Comparison of ENCODE assay signal across 8 cellular contexts in genomic region chr12:11651377-11651776, GRCh38. TPM values are rescaled to one million over a fixed set of nuclear protein-coding genes. Genes with fewer than 3 reads are reported as not detected.
DNase-seq lines count a peak whose midpoint lies in the region; ATAC-seq, FAIRE-seq and TF ChIP-seq lines count a peak whose summit lies in the region.

No MANE protein-coding gene starts in this region.

- no TSS peak for BruUV-seq in HepG2 (replicated peaks; lab: Mats Ljungman, UMichigan)

- H3K9me3 Mint-ChIP-seq in activated CD4-positive, alpha-beta T cell treated with anti-CD3 and anti-CD28 coated beads, Interleukin-2, amount 10 ng/mL, durations not matched to agents 24 days and 14 days = no peaks in the 10 kb centered on the region

- TF ChIP-seq CTCF in HepG2 (CRISPR knock-in tag; IDR thresholded peaks at IDR 0.05) = no peak
- no peak for TF ChIP-seq CTCF in thoracic aorta (IDR thresholded peaks at IDR 0.05)

- POLR2A ChIA-PET in HepG2 (lab: Yijun Ruan, JAX) = no interaction called here

- FAIRE-seq in HepG2 (lab: Jason Lieb, UNC) = no peak

- H3K9me3 ChIP-seq in HepG2 (ENCODE audit: low read length) (no peaks in the 10 kb centered on the region), thoracic aorta (no peaks in the 10 kb centered on the region)

- peaks cover 43% of the 10 kb centered on the region for H3K4me1 Mint-ChIP-seq in activated CD4-positive, alpha-beta T cell treated with anti-CD3 and anti-CD28 coated beads, Interleukin-2, amount 10 ng/mL, durations not matched to agents 24 days and 14 days

- in situ Hi-C loops in HepG2 (cut with HindIII; ENCODE audit: extremely low pct_ligation_motif_present, low pct_unique_long_range_greater_than_20kb) = no loop called here

- CTCF ChIA-PET in HepG2 (lab: Yijun Ruan, JAX; ENCODE audit: low intra/inter-chr PET ratio, low total read pairs) = no interaction called here

- H3K4me3 ChIP-seq in HepG2 (replicated peaks in 1 of 3; ENCODE audit: insufficient read depth in 1 of 3, low read depth in 2 of 3, low read length in 3 of 3) (peak overlapping the region in 2 of 3 experiments; percentile 92 to 95; a peak in 5 of 6 replicates), thoracic aorta (peak overlapping the region; percentile 97)

- peak; percentile 61 for DNase-seq in activated CD4-positive, alpha-beta T cell treated with anti-CD3 and anti-CD28 coated beads, Interleukin-2, amount 10 ng/mL, durations not matched to agents 24 days and 14 days
- no peak for DNase-seq in activated CD4-positive, alpha-beta T cell treated with anti-CD3 and anti-CD28 coated beads, Interleukin-2, amount 50 U/mL, for 48 hours
- no peak for DNase-seq in HepG2 (ENCODE audit: low spot score)
- DNase-seq in thoracic aorta (ENCODE audit: low spot score) = no peak
- DNase-seq in occipital lobe (lab: John Stamatoyannopoulos, UW) = no peak
- no peak for DNase-seq in HT-29 (ENCODE audit: low spot score)

- no peak overlapping the region for H2AFZ ChIP-seq in HepG2 (ENCODE audit: low read length)

- peak overlapping the region; percentile 97 for H3K27ac Mint-ChIP-seq in activated CD4-positive, alpha-beta T cell treated with anti-CD3 and anti-CD28 coated beads, Interleukin-2, amount 10 ng/mL, durations not matched to agents 24 days and 14 days

- no peak for TF ChIP-seq EP300 in HepG2 (IDR thresholded peaks at IDR 0.05; ENCODE audit: low read depth in 2 of 2, low read length in 2 of 2)
- TF ChIP-seq EP300 in HepG2 (CRISPR knock-in tag; IDR thresholded peaks at IDR 0.05; ENCODE audit: borderline replicate concordance) = no peak

- H3K27ac ChIP-seq in angular gyrus (ENCODE audit: low read depth, low read length) = peak overlapping the region; percentile 55
- H3K27ac ChIP-seq in HepG2 (ENCODE audit: extremely low read length, insufficient read depth, low read length) = no peak overlapping the region
- H3K27ac ChIP-seq in thoracic aorta = peak overlapping the region; percentile 93 to 94

- TF ChIP-seq RAD21 in HepG2 (CRISPR knock-in tag; IDR thresholded peaks at IDR 0.05) = no peak

- H3K4me1 ChIP-seq in HepG2 (ENCODE audit: insufficient read depth, low read length) (peaks cover 31% of the 10 kb centered on the region), thoracic aorta (ENCODE audit: control insufficient read depth in 1 of 2, low read depth in 2 of 2) (peaks cover 22 to 40% of the 10 kb centered on the region in 2 donors)

- no peak for ATAC-seq in HepG2
- no peak for ATAC-seq in thoracic aorta (ENCODE audit: insufficient number of reproducible peaks, low FRiP score, low read depth)
- ATAC-seq in HG03520 (IDR thresholded peaks at IDR 0.05; ENCODE audit: unreplicated experiment) = no peak

- H3K27me3 ChIP-seq in HepG2 (ENCODE audit: control insufficient read depth in 1 of 2, insufficient read depth in 2 of 2, low read length in 2 of 2) (no peaks in the 10 kb centered on the region), thoracic aorta (replicated peaks; ENCODE audit: insufficient read depth) (no peaks in the 10 kb centered on the region)

- no peaks in the 10 kb centered on the region for H4K20me1 ChIP-seq in HepG2 (ENCODE audit: insufficient read depth, low read length)

- peaks cover 33% of the 10 kb centered on the region for H3K36me3 Mint-ChIP-seq in activated CD4-positive, alpha-beta T cell treated with anti-CD3 and anti-CD28 coated beads, Interleukin-2, amount 10 ng/mL, durations not matched to agents 24 days and 14 days (ENCODE audit: low read depth)

- H3K9ac ChIP-seq in HepG2 (ENCODE audit: insufficient read depth, low read depth, low read length) = peak overlapping the region; percentile 75; the same call in 1 of the 2 replicates

- H3K4me2 ChIP-seq in HepG2 (ENCODE audit: low read depth, low read length) = peak overlapping the region; percentile 80

- H3K27me3 Mint-ChIP-seq in activated CD4-positive, alpha-beta T cell treated with anti-CD3 and anti-CD28 coated beads, Interleukin-2, amount 10 ng/mL, durations not matched to agents 24 days and 14 days = no peaks in the 10 kb centered on the region

- H3K79me2 ChIP-seq in HepG2 (ENCODE audit: insufficient read depth, low read length) = peaks cover 15% of the 10 kb centered on the region

- 88% methylated on average over 5 of the region's 5 CpGs for WGBS in HepG2 (ENCODE audit: low lambda C conversion rate)

- H3K36me3 ChIP-seq in HepG2 (replicated peaks in 1 of 2; ENCODE audit: control insufficient read depth in 1 of 2, insufficient read depth in 2 of 2, low read length in 2 of 2) = no peaks in the 10 kb centered on the region
- H3K36me3 ChIP-seq in thoracic aorta = no peaks in the 10 kb centered on the region

- peak overlapping the region; percentile 91 for H3K4me3 Mint-ChIP-seq in activated CD4-positive, alpha-beta T cell treated with anti-CD3 and anti-CD28 coated beads, Interleukin-2, amount 10 ng/mL, durations not matched to agents 24 days and 14 days

- no peak for TF ChIP-seq POLR2A in HepG2 (IDR thresholded peaks at IDR 0.05; ENCODE audit: insufficient read depth in 1 of 2, low read depth in 2 of 2, low read length in 2 of 2)

- intact Hi-C loops in activated CD4-positive, alpha-beta T cell treated with anti-CD3 and anti-CD28 coated beads, Interleukin-2, amount 10 ng/mL, durations not matched to agents 24 days and 14 days (cut with micrococcal nuclease) = loop anchor here (1.0 to 5.0 kb wide), 2 partner anchors 330 to 1066 kb away; partner anchors contain the start of gene CDKN1B
- intact Hi-C loops in HepG2 (cut with micrococcal nuclease; ENCODE audit: unreplicated experiment) = loop anchor here (2.0 to 10.0 kb wide), 3 partner anchors 53 to 236 kb away; no protein-coding TSS in a partner anchor

TF ChIP-seq in HepG2, 621 proteins besides CTCF, POLR2A, EP300 and RAD21:
- TF ChIP-seq ETS1 (CRISPR knock-in tag; IDR thresholded peaks at IDR 0.05) = no peak
- TF ChIP-seq SP140L (CRISPR knock-in tag; IDR thresholded peaks at IDR 0.05; ENCODE audit: borderline replicate concordance) = no peak
- TF ChIP-seq CHD2 (IDR thresholded peaks at IDR 0.05; ENCODE audit: low read depth, low read length) = no peak
- TF ChIP-seq TFAP4 (IDR thresholded peaks at IDR 0.05; ENCODE audit: borderline replicate concordance, low read depth) = no peak
- TF ChIP-seq SCMH1 (CRISPR knock-in tag; IDR thresholded peaks at IDR 0.05; ENCODE audit: borderline replicate concordance) = no peak
- no peak for TF ChIP-seq RFX1 (IDR thresholded peaks at IDR 0.05)
- no peak for TF ChIP-seq NR2F1 (CRISPR knock-in tag; IDR thresholded peaks at IDR 0.05)
- no peak for TF ChIP-seq CEBPG (CRISPR knock-in tag; IDR thresholded peaks at IDR 0.05)
- no peak for TF ChIP-seq ARHGAP35 (CRISPR knock-in tag; IDR thresholded peaks at IDR 0.05; ENCODE audit: borderline replicate concordance)
- TF ChIP-seq NAIF1 (CRISPR knock-in tag; IDR thresholded peaks at IDR 0.05; ENCODE audit: borderline replicate concordance) = no peak

RNA-seq across cellular contexts. Expression of gene ETV6, which starts 1.9 kb away (rescaled TPM):
- 114 and 119 TPM in 2 replicates for total RNA-seq in activated CD4-positive, alpha-beta T cell treated with anti-CD3 and anti-CD28 coated beads, Interleukin-2, amount 10 ng/mL, durations not matched to agents 24 days and 14 days
- total RNA-seq in HepG2 (2016; rRNA removed; fragmentation: Illumina TruSeq; extraction: Trizol) (2.2 and 2.8 TPM in 2 replicates), thoracic aorta (10 to 100 TPM; 41.4 to 58.4 TPM), occipital lobe (3.0 TPM)
- total RNA-seq in HepG2 (2016; cell fraction: cytosol; rRNA removed; fragmentation: Illumina TruSeq; extraction: Trizol; ENCODE audit: low read depth) = 1.0 and 1.2 TPM in 2 replicates
- total RNA-seq in HepG2 (2016; cell fraction: insoluble cytoplasmic fraction; rRNA removed; fragmentation: Illumina TruSeq; extraction: Trizol) = 1.8 and 2.5 TPM in 2 replicates
- total RNA-seq in HepG2 (2016; cell fraction: membrane; rRNA removed; fragmentation: Illumina TruSeq; extraction: Trizol) = 2.9 and 3.4 TPM in 2 replicates
- total RNA-seq in HepG2 (2016; cell fraction: nucleus; rRNA removed; fragmentation: Illumina TruSeq; extraction: Trizol) = 3.9 and 4.2 TPM in 2 replicates
- polyA plus RNA-seq in HepG2 (2011; rRNA removed) = 3.0 and 3.3 TPM in 2 replicates
- polyA plus RNA-seq in HepG2 (2011; cell fraction: cytosol; rRNA removed) = 1.9 and 2.1 TPM in 2 replicates
- polyA plus RNA-seq in HepG2 (2011; cell fraction: nucleus; rRNA removed) = 3.5 and 4.3 TPM in 2 replicates
- 1.8 and 2.6 TPM in 2 replicates for polyA plus RNA-seq in HepG2 (2012)
- polyA plus RNA-seq in HepG2 (2016; cell fraction: cytosol; fragmentation: Illumina TruSeq; extraction: Trizol; ENCODE audit: low read depth) = 1.1 and 1.2 TPM in 2 replicates
- polyA plus RNA-seq in HepG2 (2016; cell fraction: insoluble cytoplasmic fraction; fragmentation: Illumina TruSeq; extraction: Trizol; ENCODE audit: low read depth) = 2.7 and 3.6 TPM in 2 replicates
- 2.5 and 3.2 TPM in 2 replicates for polyA plus RNA-seq in HepG2 (2016; cell fraction: membrane; fragmentation: Illumina TruSeq; extraction: Trizol; ENCODE audit: low read depth)
- polyA plus RNA-seq in HepG2 (2016; cell fraction: nucleus; fragmentation: Illumina TruSeq; extraction: Trizol; ENCODE audit: insufficient read depth, low read depth) = 4.6 and 5.1 TPM in 2 replicates
- polyA minus RNA-seq in HepG2 (2011; rRNA and poly(A)+ RNA removed; ENCODE audit: low replicate concordance) = 7.0 and 9.1 TPM in 2 replicates
- 3.4 and 4.0 TPM in 2 replicates for polyA minus RNA-seq in HepG2 (2011; cell fraction: cytosol; rRNA and poly(A)+ RNA removed)
- polyA minus RNA-seq in HepG2 (2011; cell fraction: nucleus; rRNA and poly(A)+ RNA removed) = 8.1 and 12.8 TPM in 2 replicates
- 16.5 and 16.8 TPM in 2 replicates for total RNA-seq in HT-29 (2014; rRNA removed; shearing (Covaris generic))
